Comparison of ENCODE assay signal across 1 cellular context in the genomic region with DNA sequence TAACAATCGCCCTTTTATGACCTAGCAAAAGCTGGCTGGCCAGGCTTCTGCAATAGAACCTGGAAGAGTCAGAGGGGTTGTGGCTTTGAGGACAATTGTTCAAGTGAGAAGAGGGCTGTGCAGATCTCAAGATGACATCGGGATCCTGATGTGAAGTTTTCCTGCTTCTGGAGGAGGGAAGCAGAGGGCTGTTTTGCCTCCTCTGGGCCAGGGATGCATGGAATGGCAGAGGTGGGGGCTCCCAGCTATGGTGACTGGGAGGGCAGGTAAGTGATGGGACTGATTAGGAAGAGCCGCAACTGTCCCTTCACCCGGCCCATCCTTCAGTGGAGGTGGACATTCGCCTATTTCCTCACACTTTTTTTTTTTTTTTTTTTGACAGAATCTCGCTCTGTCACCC.
TF ChIP-seq lines count a peak whose summit lies in the region.

No MANE protein-coding gene starts in this region.

TF ChIP-seq in SK-N-SH treated with all-trans-retinoic acid at 6 μM for 48 hours, 23 proteins besides CTCF, POLR2A, EP300 and RAD21 (continued from another document):
- TF ChIP-seq, protein P1, sequence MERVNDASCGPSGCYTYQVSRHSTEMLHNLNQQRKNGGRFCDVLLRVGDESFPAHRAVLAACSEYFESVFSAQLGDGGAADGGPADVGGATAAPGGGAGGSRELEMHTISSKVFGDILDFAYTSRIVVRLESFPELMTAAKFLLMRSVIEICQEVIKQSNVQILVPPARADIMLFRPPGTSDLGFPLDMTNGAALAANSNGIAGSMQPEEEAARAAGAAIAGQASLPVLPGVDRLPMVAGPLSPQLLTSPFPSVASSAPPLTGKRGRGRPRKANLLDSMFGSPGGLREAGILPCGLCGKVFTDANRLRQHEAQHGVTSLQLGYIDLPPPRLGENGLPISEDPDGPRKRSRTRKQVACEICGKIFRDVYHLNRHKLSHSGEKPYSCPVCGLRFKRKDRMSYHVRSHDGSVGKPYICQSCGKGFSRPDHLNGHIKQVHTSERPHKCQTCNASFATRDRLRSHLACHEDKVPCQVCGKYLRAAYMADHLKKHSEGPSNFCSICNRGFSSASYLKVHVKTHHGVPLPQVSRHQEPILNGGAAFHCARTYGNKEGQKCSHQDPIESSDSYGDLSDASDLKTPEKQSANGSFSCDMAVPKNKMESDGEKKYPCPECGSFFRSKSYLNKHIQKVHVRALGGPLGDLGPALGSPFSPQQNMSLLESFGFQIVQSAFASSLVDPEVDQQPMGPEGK (CRISPR knock-in tag; IDR thresholded peaks at IDR 0.05; ENCODE audit: borderline replicate concordance), result no peak
- TF ChIP-seq OSR1 (CRISPR knock-in tag; IDR thresholded peaks at IDR 0.05) (no peak), BACH2 (CRISPR knock-in tag; IDR thresholded peaks at IDR 0.05; ENCODE audit: borderline replicate concordance) (no peak), ISL1 (CRISPR knock-in tag; IDR thresholded peaks at IDR 0.05) (no peak), TOX (CRISPR knock-in tag; IDR thresholded peaks at IDR 0.05; ENCODE audit: borderline replicate concordance) (no peak)
- TF ChIP-seq, protein P2, sequence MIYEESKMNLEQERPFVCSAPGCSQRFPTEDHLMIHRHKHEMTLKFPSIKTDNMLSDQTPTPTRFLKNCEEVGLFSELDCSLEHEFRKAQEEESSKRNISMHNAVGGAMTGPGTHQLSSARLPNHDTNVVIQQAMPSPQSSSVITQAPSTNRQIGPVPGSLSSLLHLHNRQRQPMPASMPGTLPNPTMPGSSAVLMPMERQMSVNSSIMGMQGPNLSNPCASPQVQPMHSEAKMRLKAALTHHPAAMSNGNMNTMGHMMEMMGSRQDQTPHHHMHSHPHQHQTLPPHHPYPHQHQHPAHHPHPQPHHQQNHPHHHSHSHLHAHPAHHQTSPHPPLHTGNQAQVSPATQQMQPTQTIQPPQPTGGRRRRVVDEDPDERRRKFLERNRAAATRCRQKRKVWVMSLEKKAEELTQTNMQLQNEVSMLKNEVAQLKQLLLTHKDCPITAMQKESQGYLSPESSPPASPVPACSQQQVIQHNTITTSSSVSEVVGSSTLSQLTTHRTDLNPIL (CRISPR knock-in tag; IDR thresholded peaks at IDR 0.05; ENCODE audit: low read depth), result no peak
